ENCODE assay signal across 1 cellular context in genomic region chr12:43331935-43332334, GRCh38.
TF ChIP-seq lines count a peak whose summit lies in the region.

No MANE protein-coding gene starts in this region.

TF ChIP-seq in IMR-90, 13 proteins besides CTCF, POLR2A, EP300 and RAD21 (continued from another document):
- TF ChIP-seq, protein P1, sequence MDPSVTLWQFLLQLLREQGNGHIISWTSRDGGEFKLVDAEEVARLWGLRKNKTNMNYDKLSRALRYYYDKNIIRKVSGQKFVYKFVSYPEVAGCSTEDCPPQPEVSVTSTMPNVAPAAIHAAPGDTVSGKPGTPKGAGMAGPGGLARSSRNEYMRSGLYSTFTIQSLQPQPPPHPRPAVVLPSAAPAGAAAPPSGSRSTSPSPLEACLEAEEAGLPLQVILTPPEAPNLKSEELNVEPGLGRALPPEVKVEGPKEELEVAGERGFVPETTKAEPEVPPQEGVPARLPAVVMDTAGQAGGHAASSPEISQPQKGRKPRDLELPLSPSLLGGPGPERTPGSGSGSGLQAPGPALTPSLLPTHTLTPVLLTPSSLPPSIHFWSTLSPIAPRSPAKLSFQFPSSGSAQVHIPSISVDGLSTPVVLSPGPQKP (IDR thresholded peaks at IDR 0.05; ENCODE audit: borderline replicate concordance, low read depth, low read length): no peak
- TF ChIP-seq MAFK (IDR thresholded peaks at IDR 0.05; ENCODE audit: low read depth, low read length) (no peak), RCOR1 (IDR thresholded peaks at IDR 0.05; ENCODE audit: insufficient replicate concordance, low read length) (no peak), FOS (IDR thresholded peaks at IDR 0.05; ENCODE audit: low read depth, low read length) (no peak), MAZ (IDR thresholded peaks at IDR 0.05; ENCODE audit: borderline replicate concordance, low read depth, low read length) (no peak), MXI1 (IDR thresholded peaks at IDR 0.05; ENCODE audit: borderline replicate concordance, low read depth, low read length) (no peak)
TF ChIP-seq in IMR-90: peak in this region for 0.
